15 cellular contexts compared by ENCODE assay signal in the genomic region with DNA sequence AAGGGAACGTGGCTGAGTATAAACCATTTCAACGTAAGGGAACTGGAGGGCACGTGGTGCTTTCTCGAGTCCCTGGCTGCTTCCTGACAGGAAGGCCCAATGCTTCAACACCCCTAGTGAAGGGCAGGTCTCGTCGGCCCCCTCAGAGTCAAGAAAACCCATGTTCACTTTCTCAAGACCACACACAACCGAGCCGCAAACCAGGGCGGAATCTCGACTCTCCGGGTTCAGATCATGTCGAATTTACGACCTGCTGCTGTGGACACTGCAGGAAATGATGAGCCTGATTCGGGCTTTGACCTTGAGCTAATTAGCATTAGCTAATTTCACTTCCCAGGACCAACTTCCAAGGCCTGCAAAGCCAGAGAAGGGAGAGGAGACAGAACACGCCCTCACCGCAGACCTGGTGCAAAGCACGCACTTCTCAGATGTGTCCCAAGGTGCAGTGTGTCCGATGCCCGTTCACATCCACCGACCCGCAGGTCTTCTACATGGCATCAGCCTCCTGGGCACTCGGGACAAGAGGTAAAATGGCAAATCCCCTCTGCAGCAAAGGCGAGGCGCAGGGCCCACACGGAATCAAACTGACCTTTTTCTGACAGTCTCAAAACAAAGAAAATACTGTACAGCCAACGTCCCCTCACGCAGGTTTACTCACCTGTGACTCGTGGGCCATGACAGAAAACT.
DNase-seq lines count a peak whose midpoint lies in the region; ATAC-seq, FAIRE-seq and TF ChIP-seq lines count a peak whose summit lies in the region.
"Had no signal": no experiment of that assay in that cellular context is flagged by ENCODE, and none has a peak within 500 bp of the region (broad histone marks: within the 10 kb centered on the region; RNA-seq: fewer than 3 reads in every experiment).

No MANE protein-coding gene starts in this region.

- BruUV-seq in HepG2 (replicated peaks; lab: Mats Ljungman, UMichigan) = no TSS peak

- H4K91ac ChIP-seq in mesenchymal stem cell (ENCODE audit: low read length) = no peak overlapping the region

- no peak overlapping the region for H2BK5ac ChIP-seq in mesenchymal stem cell (ENCODE audit: low read depth, low read length, poor library complexity, severe bottlenecking)

- no peak overlapping the region for H3K4ac ChIP-seq in mesenchymal stem cell (ENCODE audit: low read depth in 1 of 2, low read length in 2 of 2)

- no peak for ATAC-seq in right lobe of liver
- ATAC-seq in HepG2 = no peak
- ATAC-seq in GM18870 (IDR thresholded peaks at IDR 0.05; ENCODE audit: unreplicated experiment) = no peak
- no peak for ATAC-seq in HG03520 (IDR thresholded peaks at IDR 0.05; ENCODE audit: unreplicated experiment)
- ATAC-seq: HCT116 had no signal

- H3K4me3 ChIP-seq in right lobe of liver (no peak overlapping the region), HepG2 (replicated peaks in 1 of 3; ENCODE audit: insufficient read depth in 1 of 3, low read depth in 2 of 3, low read length in 3 of 3) (no peak overlapping the region), mesenchymal stem cell (ENCODE audit: insufficient read depth in 1 of 2, low read depth in 1 of 2, low read length in 2 of 2) (no peak overlapping the region), sigmoid colon (no peak overlapping the region)
- H3K4me3 ChIP-seq: GM23248 had no signal

- H3K4me1 ChIP-seq in right lobe of liver (peaks cover 0 to 7% (median 3%) of the 10 kb centered on the region in 4 donors), HepG2 (ENCODE audit: insufficient read depth, low read length) (no peaks in the 10 kb centered on the region), mesenchymal stem cell (ENCODE audit: control insufficient read depth, insufficient read depth, low read depth, low read length) (peaks cover 27% of the 10 kb centered on the region), sigmoid colon (peaks cover 0 to 53% (median 43%) of the 10 kb centered on the region in 4 donors)

- no peaks in the 10 kb centered on the region for H4K20me1 ChIP-seq in HepG2 (ENCODE audit: insufficient read depth, low read length)

- H3K36me3 ChIP-seq in right lobe of liver (no peaks in the 10 kb centered on the region), HepG2 (replicated peaks in 1 of 2; ENCODE audit: control insufficient read depth in 1 of 2, insufficient read depth in 2 of 2, low read length in 2 of 2) (no peaks in the 10 kb centered on the region), mesenchymal stem cell (ENCODE audit: control insufficient read depth in 1 of 2, insufficient read depth in 2 of 2, low read depth in 1 of 2, low read length in 2 of 2) (peaks cover 0 to 8% of the 10 kb centered on the region in 2 experiments), sigmoid colon (no peaks in the 10 kb centered on the region)

- no peak overlapping the region for H4K8ac ChIP-seq in mesenchymal stem cell (ENCODE audit: low read length)

- H3K18ac ChIP-seq in mesenchymal stem cell (ENCODE audit: low read depth in 1 of 2, low read length in 2 of 2) = no peak overlapping the region

- H3K9ac ChIP-seq in HepG2 (ENCODE audit: insufficient read depth, low read depth, low read length) (no peak overlapping the region), mesenchymal stem cell (ENCODE audit: low read length) (no peak overlapping the region)
- H3K9ac ChIP-seq: GM23248 had no signal

- H3K79me1 ChIP-seq in mesenchymal stem cell (replicated peaks; ENCODE audit: low read length, poor library complexity, severe bottlenecking) = peaks cover 39% of the 10 kb centered on the region

- TF ChIP-seq POLR2A in right lobe of liver (IDR thresholded peaks at IDR 0.05) (no peak), HepG2 (IDR thresholded peaks at IDR 0.05; ENCODE audit: insufficient read depth in 1 of 2, low read depth in 2 of 2, low read length in 2 of 2) (no peak), sigmoid colon (IDR thresholded peaks at IDR 0.05) (no peak)

- no peak overlapping the region for H2BK12ac ChIP-seq in mesenchymal stem cell (ENCODE audit: low read length in 2 of 2)

- TF ChIP-seq RAD21 in HepG2 (CRISPR knock-in tag; IDR thresholded peaks at IDR 0.05) = no peak

- H3K27me3 ChIP-seq in right lobe of liver (no peaks in the 10 kb centered on the region), HepG2 (ENCODE audit: control insufficient read depth in 1 of 2, insufficient read depth in 2 of 2, low read length in 2 of 2) (no peaks in the 10 kb centered on the region), mesenchymal stem cell (ENCODE audit: control insufficient read depth in 1 of 2, insufficient read depth in 1 of 2, low read length in 2 of 2) (no peaks in the 10 kb centered on the region), sigmoid colon (no peaks in the 10 kb centered on the region)

- no peak for TF ChIP-seq CTCF in right lobe of liver (IDR thresholded peaks at IDR 0.05)
- no peak for TF ChIP-seq CTCF in HepG2 (CRISPR knock-in tag; IDR thresholded peaks at IDR 0.05)
- TF ChIP-seq CTCF in sigmoid colon (IDR thresholded peaks at IDR 0.05) = no peak

- TF ChIP-seq EP300 in HepG2 (IDR thresholded peaks at IDR 0.05; ENCODE audit: low read depth in 2 of 2, low read length in 2 of 2) (no peak), HepG2 (CRISPR knock-in tag; IDR thresholded peaks at IDR 0.05; ENCODE audit: borderline replicate concordance) (no peak), sigmoid colon (IDR thresholded peaks at IDR 0.05) (no peak)

- no peaks in the 10 kb centered on the region for H3K9me3 ChIP-seq in right lobe of liver
- H3K9me3 ChIP-seq in HepG2 (ENCODE audit: low read length) = no peaks in the 10 kb centered on the region
- H3K9me3 ChIP-seq in mesenchymal stem cell (ENCODE audit: control insufficient read depth, low read length) = no peaks in the 10 kb centered on the region
- H3K9me3 ChIP-seq in sigmoid colon = no peaks in the 10 kb centered on the region

- WGBS in right lobe of liver (ENCODE audit: insufficient coverage, low coverage, low lambda C conversion rate, missing lambda C conversion rate) = 91% methylated on average over 12 of the region's 28 CpGs
- 94% methylated on average over 26 of the region's 28 CpGs for WGBS in HepG2 (ENCODE audit: low lambda C conversion rate)
- 93% methylated on average over 28 of the region's 28 CpGs for WGBS in mesenchymal stem cell
- WGBS in sigmoid colon, 2 donors = 89 to 93% methylated on average over 28 of the region's 28 CpGs

- H2BK15ac ChIP-seq in mesenchymal stem cell (ENCODE audit: low read depth, poor library complexity, severe bottlenecking) = no peak overlapping the region

- intact Hi-C loops in right lobe of liver (cut with DNase I) = no loop called here
- intact Hi-C loops in HepG2 (cut with micrococcal nuclease; ENCODE audit: unreplicated experiment) = no loop called here
- intact Hi-C loops in sigmoid colon (cut with DNase I) = no loop called here

- H3K79me2 ChIP-seq in HepG2 (ENCODE audit: insufficient read depth, low read length) = no peaks in the 10 kb centered on the region

- CTCF ChIA-PET in HepG2 (lab: Yijun Ruan, JAX; ENCODE audit: low intra/inter-chr PET ratio, low total read pairs) = no interaction called here

- POLR2A ChIA-PET in HepG2 (lab: Yijun Ruan, JAX) = no interaction called here

- DNase-seq in right lobe of liver (no peak), HepG2 (ENCODE audit: low spot score) (no peak), mesenchymal stem cell (no peak), sigmoid colon (no peak), RCC 7860 (ENCODE audit: low spot score) (no peak), NCI-H1436 (lab: John Stamatoyannopoulos, UW) (no peak)
- DNase-seq: ACHN; Calu3; CD4-positive, alpha-beta T cell; DMS 273 treated with DMSO at 0.1 percent for 48 hours; GM23248 had no signal

- in situ Hi-C loops in HepG2 (cut with HindIII; ENCODE audit: extremely low pct_ligation_motif_present, low pct_unique_long_range_greater_than_20kb) = no loop called here

- peak overlapping the region; percentile 34 for H2AK5ac ChIP-seq in mesenchymal stem cell (ENCODE audit: low read length, severe bottlenecking)

- H3K27ac ChIP-seq in right lobe of liver = peak overlapping the region in 2 of 3 donors; percentile 75 to 81
- no peak overlapping the region for H3K27ac ChIP-seq in HepG2 (ENCODE audit: extremely low read length, insufficient read depth, low read length)
- H3K27ac ChIP-seq in mesenchymal stem cell (ENCODE audit: low read length, poor library complexity, severe bottlenecking) = no peak overlapping the region
- peak overlapping the region in 3 of 4 donors; percentile 32 to 74 (median 61) for H3K27ac ChIP-seq in sigmoid colon
- H3K27ac ChIP-seq: GM23248 had no signal

- H2AFZ ChIP-seq in HepG2 (ENCODE audit: low read length) (no peak overlapping the region), mesenchymal stem cell (ENCODE audit: low read depth, low read length) (no peak overlapping the region)
- H2AFZ ChIP-seq: GM23248 had no signal

- H3K4me2 ChIP-seq in HepG2 (ENCODE audit: low read depth, low read length) (no peak overlapping the region), mesenchymal stem cell (ENCODE audit: low read length, poor library complexity, severe bottlenecking) (no peak overlapping the region)

- FAIRE-seq in HepG2 (lab: Jason Lieb, UNC) (no peak), RCC 7860 (lab: Jason Lieb, UNC) (no peak)
- FAIRE-seq: H54 had no signal

- H3K23ac ChIP-seq in mesenchymal stem cell (ENCODE audit: low read length in 2 of 2) = no peak overlapping the region

- H3K14ac ChIP-seq in mesenchymal stem cell (ENCODE audit: low read length in 2 of 2) = no peak overlapping the region

- H2BK120ac ChIP-seq in mesenchymal stem cell (ENCODE audit: low read depth, low read length) = no peak overlapping the region

Comparison
In these comparisons a context has a peak if more than half of its experiments do, and no peak if none do; other contexts are left out.
1. H3K27ac ChIP-seq: peak in right lobe of liver (2 of 3) and sigmoid colon (3 of 4); none in HepG2 (single experiment) and mesenchymal stem cell (single experiment).